18 cellular contexts compared by ENCODE assay signal in the genomic region with DNA sequence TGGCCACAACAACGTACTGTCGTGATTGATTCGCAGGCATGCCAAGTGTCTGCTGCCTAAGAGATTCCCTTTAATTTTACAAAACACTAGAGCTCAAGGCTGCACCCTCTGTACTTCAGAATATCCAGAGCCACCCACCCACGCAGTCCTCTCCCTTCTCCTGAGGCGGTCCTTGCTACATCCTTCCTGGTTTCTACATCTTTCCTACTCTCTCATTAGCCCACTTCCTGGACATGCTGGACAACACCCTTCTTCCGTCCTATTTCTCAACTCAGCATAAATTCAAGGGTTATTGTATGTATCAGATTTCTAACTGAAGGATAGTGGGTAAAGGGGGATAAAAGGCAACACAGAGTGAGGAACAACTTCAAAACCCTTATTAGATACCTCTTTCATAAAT.
"Had no signal": no experiment of that assay in that cellular context is flagged by ENCODE, and none has a peak within 500 bp of the region (broad histone marks: within the 10 kb centered on the region; RNA-seq: fewer than 3 reads in every experiment).

No MANE protein-coding gene starts in this region.

- H3K27ac Mint-ChIP-seq: activated CD4-positive, alpha-beta T cell treated with anti-CD3 and anti-CD28 coated beads, Interleukin-2, amount 10 ng/mL, durations not matched to agents 7 days and 5 days; activated naive CD8-positive, alpha-beta T cell; brain; endodermal cell; immature natural killer cell; T-helper 17 cell had no signal

- H3K36me3 ChIP-seq: ovary had no signal

- DNase-seq: activated CD4-positive, alpha-beta T cell treated with anti-CD3 and anti-CD28 coated beads, Interleukin-2, amount 10 ng/mL, durations not matched to agents 7 days and 5 days; activated CD4-positive, CD25-positive, alpha-beta regulatory T cell; activated CD8-positive, alpha-beta memory T cell treated with anti-CD3 and anti-CD28 coated beads for 24 hours; activated T-cell treated with anti-CD3 and anti-CD28 coated beads for 4 hours; amygdala; cerebellar nuclear complex; dermis blood vessel endothelial cell; endodermal cell; erythroblast; immature natural killer cell; mesendoderm; ovary; SK-N-SH; stimulated activated CD4-positive, alpha-beta T cell treated with anti-CD3 and anti-CD28 coated beads, Interleukin-4, amount 100 ng/mL, for 4 hours; T-helper 17 cell had no signal

- H3K4me3 Mint-ChIP-seq: activated CD4-positive, alpha-beta T cell treated with anti-CD3 and anti-CD28 coated beads, Interleukin-2, amount 10 ng/mL, durations not matched to agents 7 days and 5 days; activated naive CD8-positive, alpha-beta T cell; brain; endodermal cell; immature natural killer cell; neural crest cell; T-helper 17 cell had no signal

- H3K4me3 ChIP-seq: ovary had no signal

- H3K27me3 ChIP-seq: ovary had no signal

- H3K36me3 Mint-ChIP-seq: brain, immature natural killer cell had no signal

- H3K27me3 Mint-ChIP-seq: activated naive CD8-positive, alpha-beta T cell; T-helper 17 cell had no signal

- ATAC-seq: T-helper 17 cell had no signal

- H3K27ac ChIP-seq: ovary had no signal

- H3K9me3 ChIP-seq: ovary, SK-N-SH had no signal
